ENCODE assay signal across 8 cellular contexts in the genomic region with DNA sequence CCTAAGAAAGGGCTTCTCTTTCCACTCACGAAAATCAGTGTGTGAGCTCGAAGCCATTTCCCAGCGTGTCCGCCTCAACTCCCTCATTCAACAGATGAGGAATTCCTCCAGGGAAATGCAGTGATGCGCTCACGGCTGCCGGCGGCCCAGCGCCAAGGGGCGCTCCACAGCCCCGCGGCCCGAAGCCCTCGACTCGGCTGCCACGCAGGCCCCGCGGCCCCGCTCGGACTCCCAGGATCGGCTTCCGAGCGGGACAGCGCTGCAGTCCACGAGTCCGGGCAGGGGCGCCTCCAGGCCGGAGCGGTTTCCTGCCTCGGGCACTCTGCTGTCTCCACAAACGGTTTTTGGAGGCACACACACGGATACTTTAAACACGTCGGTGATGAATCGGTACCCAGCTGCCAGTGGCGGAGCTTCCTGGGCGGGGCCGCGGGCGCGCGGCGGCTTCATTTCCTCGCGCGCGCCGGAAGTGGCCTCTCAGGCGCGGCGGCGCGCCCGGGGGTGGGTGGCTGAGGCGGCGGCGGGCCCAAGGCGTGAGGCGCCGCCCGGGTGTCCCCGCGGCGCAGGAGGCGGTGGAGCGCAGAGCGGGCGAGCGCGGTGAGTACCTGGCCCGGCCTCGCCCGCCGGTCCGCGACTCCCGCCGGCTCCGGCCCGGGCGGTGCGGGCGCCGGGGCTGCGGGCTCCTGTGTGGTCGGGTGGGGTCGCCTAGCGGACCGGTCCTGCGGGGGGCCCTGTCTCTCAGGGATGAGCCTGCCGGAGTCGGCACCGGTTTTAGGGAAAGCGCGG. TPM values are rescaled to one million over a fixed set of nuclear protein-coding genes. Genes with fewer than 3 reads are reported as not detected.
DNase-seq lines count a peak whose midpoint lies in the region; ATAC-seq and TF ChIP-seq lines count a peak whose summit lies in the region.

A gene with protein sequence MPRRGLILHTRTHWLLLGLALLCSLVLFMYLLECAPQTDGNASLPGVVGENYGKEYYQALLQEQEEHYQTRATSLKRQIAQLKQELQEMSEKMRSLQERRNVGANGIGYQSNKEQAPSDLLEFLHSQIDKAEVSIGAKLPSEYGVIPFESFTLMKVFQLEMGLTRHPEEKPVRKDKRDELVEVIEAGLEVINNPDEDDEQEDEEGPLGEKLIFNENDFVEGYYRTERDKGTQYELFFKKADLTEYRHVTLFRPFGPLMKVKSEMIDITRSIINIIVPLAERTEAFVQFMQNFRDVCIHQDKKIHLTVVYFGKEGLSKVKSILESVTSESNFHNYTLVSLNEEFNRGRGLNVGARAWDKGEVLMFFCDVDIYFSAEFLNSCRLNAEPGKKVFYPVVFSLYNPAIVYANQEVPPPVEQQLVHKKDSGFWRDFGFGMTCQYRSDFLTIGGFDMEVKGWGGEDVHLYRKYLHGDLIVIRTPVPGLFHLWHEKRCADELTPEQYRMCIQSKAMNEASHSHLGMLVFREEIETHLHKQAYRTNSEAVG (plus strand): TSS at position 475 of the 786 bp plus-strand sequence. CDS start 16,705 bp downstream, outside the sequence.

- H3K4me3 Mint-ChIP-seq in activated B cell treated with CpG ODN at 0.5 μM for 24 hours, result peak within 1 kb of the TSS; percentile 95

- no peaks in the 10 kb centered on the region for H3K9me3 Mint-ChIP-seq in activated B cell treated with CpG ODN at 0.5 μM for 24 hours

- peak; percentile 50 for ATAC-seq in GM18861 (IDR thresholded peaks at IDR 0.05; ENCODE audit: unreplicated experiment)
- peak; percentile 67 for ATAC-seq in HG03066 (IDR thresholded peaks at IDR 0.05; ENCODE audit: low read depth, unreplicated experiment)
- peak; percentile 81 for ATAC-seq in activated B cell treated with CpG ODN at 0.5 μM for 24 hours (ENCODE audit: low read depth)

- H3K4me1 ChIP-seq in A673 (ENCODE audit: insufficient read depth, low read length, poor library complexity, severe bottlenecking) (peaks cover 18% of the 10 kb centered on the region), spleen (peaks cover 24 to 70% (median 48%) of the 10 kb centered on the region in 6 donors)

- no peaks in the 10 kb centered on the region for H3K27me3 ChIP-seq in A673 (replicated peaks; ENCODE audit: insufficient read depth, low read depth, low read length, poor library complexity)
- no peaks in the 10 kb centered on the region for H3K27me3 ChIP-seq in spleen (replicated peaks in 1 of 7)

- peak; percentile 94 for DNase-seq in A673 (ENCODE audit: low spot score)
- DNase-seq in NCI-H2171 treated with DMSO at 0.1 percent for 48 hours (lab: John Stamatoyannopoulos, UW), result peak; percentile 70
- peak; percentile 92 for DNase-seq in activated B cell treated with CpG ODN at 0.5 μM for 24 hours
- DNase-seq in cardiac fibroblast (ENCODE audit: low read depth in 2 of 2), result peak; percentile 89 to 90
- peak; percentile 81 for DNase-seq in inferior parietal cortex (ENCODE audit: extremely low spot score)
- peak; percentile 97 for DNase-seq in spleen

- H3K4me3 ChIP-seq in A673 (ENCODE audit: low read depth, low read length, poor library complexity, severe bottlenecking), result peak within 1 kb of the TSS; percentile 77
- peak within 1 kb of the TSS; percentile 78 to 86 for H3K4me3 ChIP-seq in cardiac fibroblast (replicated peaks in 1 of 2; ENCODE audit: low read depth in 2 of 2, low read length in 2 of 2)
- peak within 1 kb of the TSS; percentile 63 to 92 (median 86) for H3K4me3 ChIP-seq in spleen

- H3K27ac Mint-ChIP-seq in activated B cell treated with CpG ODN at 0.5 μM for 24 hours, result peak within 1 kb of the TSS; percentile 96

- no peaks in the 10 kb centered on the region for H3K36me3 ChIP-seq in A673 (ENCODE audit: insufficient read depth, low read length, poor library complexity, severe bottlenecking)
- H3K36me3 ChIP-seq in spleen, result no peaks in the 10 kb centered on the region

- intact Hi-C loops in A673 (cut with micrococcal nuclease; ENCODE audit: unreplicated experiment), result no loop called here
- intact Hi-C loops in activated B cell treated with CpG ODN at 0.5 μM for 24 hours (cut with micrococcal nuclease), result loop anchor here (1.0 to 10.0 kb wide), 14 partner anchors 8 to 585 kb away; a partner anchor contains a TSS
- intact Hi-C loops in spleen (cut with DNase I; ENCODE audit: low total_unique reads), result no loop called here

- CTCF ChIA-PET in A673 (lab: Charles Lee) (no interaction called here), activated B cell treated with CpG ODN at 0.5 μM for 24 hours (lab: Charles Lee) (interaction anchor here (1.0 to 2.1 kb wide), 8 partner anchors 13 to 67 kb away, joined by 3 to 6 read pairs (median 3); no protein-coding TSS in a partner anchor)

- WGBS in spleen, 5 donors, result 0 to 1% (median 0%) methylated on average over 11 to 95 of the region's 95 CpGs

- H3K9me3 ChIP-seq in A673 (ENCODE audit: low read depth, low read length, poor library complexity, severe bottlenecking) (no peaks in the 10 kb centered on the region), spleen (no peaks in the 10 kb centered on the region)

- peaks cover 58% of the 10 kb centered on the region for H3K4me1 Mint-ChIP-seq in activated B cell treated with CpG ODN at 0.5 μM for 24 hours

- H3K27me3 Mint-ChIP-seq in activated B cell treated with CpG ODN at 0.5 μM for 24 hours, result no peaks in the 10 kb centered on the region

- POLR2A ChIA-PET in A673 (lab: Charles Lee; ENCODE audit: low non-redundant PET) (no interaction called here), activated B cell treated with CpG ODN at 0.5 μM for 24 hours (lab: Charles Lee) (interaction anchor here (0.5 to 4.5 kb wide), 13 partner anchors 9 to 511 kb away, joined by 3 to 67 read pairs (median 4); a partner anchor contains a TSS)

- peaks cover 7% of the 10 kb centered on the region for H3K36me3 Mint-ChIP-seq in activated B cell treated with CpG ODN at 0.5 μM for 24 hours (ENCODE audit: low read depth)

- TF ChIP-seq POLR2A in spleen (IDR thresholded peaks at IDR 0.05), result peak in 2 of 3 donors; percentile 60 to 68

- BruUV-seq in A673 (replicated peaks; lab: Mats Ljungman, UMichigan), result TSS peak; percentile 65

- TF ChIP-seq CTCF in A673 (conservative IDR thresholded peaks at IDR 0.05; ENCODE audit: low read depth, low read length), result no peak
- no peak for TF ChIP-seq CTCF in activated B cell treated with CpG ODN at 0.5 μM for 24 hours (IDR thresholded peaks at IDR 0.05)
- TF ChIP-seq CTCF in cardiac fibroblast (IDR thresholded peaks at IDR 0.05; ENCODE audit: low read depth, low read length), result no peak
- TF ChIP-seq CTCF in spleen (IDR thresholded peaks at IDR 0.05 in 8 of 11, conservative IDR thresholded peaks at IDR 0.05 in 3 of 11), result no peak

- H3K27ac ChIP-seq in A673 (ENCODE audit: low read depth, low read length, poor library complexity, severe bottlenecking), result peak within 1 kb of the TSS; percentile 81
- peak within 1 kb of the TSS; percentile 74 to 98 (median 97) for H3K27ac ChIP-seq in spleen

RNA-seq across cellular contexts. Expression of the gene that starts here (rescaled TPM):
- total RNA-seq in A673 (2021), result 16.2 and 18.6 TPM in 2 replicates
- total RNA-seq in activated B cell treated with CpG ODN at 0.5 μM for 24 hours, result 15.2 and 17.4 TPM in 2 replicates
- 10 to 100 TPM; 29.8 to 77.1 (median 41.9) TPM for total RNA-seq in spleen
- 10 to 100 TPM in 1 of 3 donors, 1 to 10 TPM in 2; 8.1 to 10.1 (median 8.5) TPM for polyA plus RNA-seq in spleen

Comparison
In these comparisons a context has a peak if more than half of its experiments do, and no peak if none do; other contexts are left out.
1. Peak in every context shown above with its lines: DNase-seq, ATAC-seq, H3K4me3 ChIP-seq and H3K27ac ChIP-seq.